Comparison of ENCODE assay signal across 23 cellular contexts in the genomic region with DNA sequence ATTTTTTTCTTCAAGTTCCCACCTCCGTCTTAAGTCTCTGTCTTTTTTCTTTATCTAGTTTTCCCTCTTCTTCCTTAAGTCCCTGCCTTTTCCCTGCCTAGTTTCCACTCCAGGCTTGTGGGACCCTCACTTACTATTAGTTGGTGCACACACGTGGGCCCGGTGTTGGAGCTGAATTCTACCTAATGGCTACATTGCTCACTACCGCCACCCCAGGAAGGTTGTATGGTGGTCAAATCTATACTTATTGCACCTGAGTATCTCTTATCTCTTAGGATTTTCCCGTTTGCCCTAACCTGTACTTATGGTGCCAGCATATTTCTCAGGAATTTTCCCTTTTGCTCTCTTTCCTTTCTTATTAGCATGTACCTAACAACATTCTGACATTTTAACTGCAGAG.
DNase-seq lines count a peak whose midpoint lies in the region; ATAC-seq and TF ChIP-seq lines count a peak whose summit lies in the region.
"Had no signal": no experiment of that assay in that cellular context is flagged by ENCODE, and none has a peak within 500 bp of the region (broad histone marks: within the 10 kb centered on the region; RNA-seq: fewer than 3 reads in every experiment).

No MANE protein-coding gene starts in this region.

- peak; percentile 30 for TF ChIP-seq CTCF in brain microvascular endothelial cell (IDR thresholded peaks at IDR 0.05; ENCODE audit: low read depth, low read length, missing control alignments)
- TF ChIP-seq CTCF in neural progenitor cell (IDR thresholded peaks at IDR 0.05): peak; percentile 25

- H3K9me3 ChIP-seq in Karpas-422 (ENCODE audit: low read length) (no peaks in the 10 kb centered on the region), neural progenitor cell (ENCODE audit: low read depth) (no peaks in the 10 kb centered on the region)
- H3K9me3 ChIP-seq: testis had no signal

- no peaks in the 10 kb centered on the region for H4K20me1 ChIP-seq in Karpas-422 (ENCODE audit: insufficient read depth, low read depth, low read length)
- no peaks in the 10 kb centered on the region for H4K20me1 ChIP-seq in neural progenitor cell (ENCODE audit: low read depth)

- H3K36me3 ChIP-seq in Karpas-422 (ENCODE audit: insufficient read depth, low read length) (no peaks in the 10 kb centered on the region), brain microvascular endothelial cell (replicated peaks) (no peaks in the 10 kb centered on the region), neural progenitor cell (no peaks in the 10 kb centered on the region)

- H3K9me2 ChIP-seq in Karpas-422 (replicated peaks; ENCODE audit: insufficient read depth, low read length): no peaks in the 10 kb centered on the region

- no peak overlapping the region for H3K4me2 ChIP-seq in Karpas-422 (ENCODE audit: low read depth, low read length, poor library complexity, severe bottlenecking)
- H3K4me2 ChIP-seq in neural progenitor cell: no peak overlapping the region

- H3K4me3 Mint-ChIP-seq in activated CD4-positive, alpha-beta T cell treated with anti-CD3 and anti-CD28 coated beads for 36 hours: no peak overlapping the region
- H3K4me3 Mint-ChIP-seq in neural progenitor cell: no peak overlapping the region
- H3K4me3 Mint-ChIP-seq: activated naive CD8-positive, alpha-beta T cell treated with anti-CD3 and anti-CD28 coated beads for 36 hours; immature natural killer cell; nephron progenitor cell; T-helper 17 cell had no signal

- H3K4me3 ChIP-seq in Karpas-422 (ENCODE audit: low read length) (no peak overlapping the region), brain microvascular endothelial cell (ENCODE audit: low read depth, low read length) (no peak overlapping the region), neural progenitor cell (no peak overlapping the region)
- H3K4me3 ChIP-seq: testis had no signal

- in situ Hi-C loops in brain microvascular endothelial cell (cut with HindIII; ENCODE audit: low pct_ligation_motif_present, low sequenced_read_pairs): no loop called here

- POLR2A ChIA-PET in activated CD4-positive, alpha-beta T cell treated with anti-CD3 and anti-CD28 coated beads for 36 hours (lab: Charles Lee): no interaction called here

- DNase-seq in activated CD4-positive, alpha-beta T cell treated with anti-CD3 and anti-CD28 coated beads for 48 hours: peak; percentile 2
- no peak for DNase-seq in activated CD4-positive, alpha-beta T cell treated with anti-CD3 and anti-CD28 coated beads for 36 hours
- peak; percentile 63 for DNase-seq in Karpas-422
- no peak for DNase-seq in brain microvascular endothelial cell
- no peak for DNase-seq in neural progenitor cell (ENCODE audit: low spot score)
- no peak for DNase-seq in T-helper 2 cell
- no peak for DNase-seq in activated CD4-positive, alpha-beta T cell treated with anti-CD3 and anti-CD28 coated beads for 1 hour
- DNase-seq: activated CD4-positive, alpha-beta T cell treated with anti-CD3 and anti-CD28 coated beads for 4 hours; activated naive CD8-positive, alpha-beta T cell treated with anti-CD3 and anti-CD28 coated beads for 36 hours; activated T-cell treated with anti-CD3 and anti-CD28 coated beads, Interleukin-2, amount 50 U/mL, for 1 hour; central memory CD4-positive, alpha-beta T cell; COR-L47; immature natural killer cell; mesenchymal stem cell; NCI-H1694 treated with DMSO at 0.1 percent for 48 hours; NCI-H510A; nephron progenitor cell; stimulated activated CD8-positive, alpha-beta memory T cell treated with anti-CD3 and anti-CD28 coated beads, Interleukin-4, amount 100 ng/mL, for 48 hours; T-helper 17 cell; testis had no signal

- ATAC-seq in activated CD4-positive, alpha-beta T cell treated with anti-CD3 and anti-CD28 coated beads for 36 hours: no peak
- no peak for ATAC-seq in GM21360 (IDR thresholded peaks at IDR 0.05; ENCODE audit: unreplicated experiment)
- ATAC-seq: sciatic nerve, T-helper 17 cell had no signal

- no peaks in the 10 kb centered on the region for H3K36me3 Mint-ChIP-seq in activated CD4-positive, alpha-beta T cell treated with anti-CD3 and anti-CD28 coated beads for 36 hours (ENCODE audit: low read depth)
- no peaks in the 10 kb centered on the region for H3K36me3 Mint-ChIP-seq in neural progenitor cell
- H3K36me3 Mint-ChIP-seq: activated naive CD8-positive, alpha-beta T cell treated with anti-CD3 and anti-CD28 coated beads for 36 hours; immature natural killer cell had no signal

- H3K9ac ChIP-seq in Karpas-422 (ENCODE audit: low read length) (no peak overlapping the region), neural progenitor cell (no peak overlapping the region)

- CTCF ChIA-PET in activated CD4-positive, alpha-beta T cell treated with anti-CD3 and anti-CD28 coated beads for 36 hours (lab: Charles Lee): interaction anchor here (0.6 to 2.0 kb wide), 3 partner anchors 11 to 89 kb away, joined by 3 to 7 read pairs (median 3); no protein-coding TSS in a partner anchor

- peaks cover 5% of the 10 kb centered on the region for H3K27me3 Mint-ChIP-seq in activated CD4-positive, alpha-beta T cell treated with anti-CD3 and anti-CD28 coated beads for 36 hours
- H3K27me3 Mint-ChIP-seq in neural progenitor cell (ENCODE audit: insufficient read depth, low read depth): no peaks in the 10 kb centered on the region

- intact Hi-C loops in activated CD4-positive, alpha-beta T cell treated with anti-CD3 and anti-CD28 coated beads for 36 hours (cut with DNase I, micrococcal nuclease): no loop called here

- H3K27me3 ChIP-seq in Karpas-422 (ENCODE audit: low read length) (no peaks in the 10 kb centered on the region), brain microvascular endothelial cell (replicated peaks) (no peaks in the 10 kb centered on the region), neural progenitor cell (no peaks in the 10 kb centered on the region)
- H3K27me3 ChIP-seq: testis had no signal

- no peaks in the 10 kb centered on the region for H3K4me1 Mint-ChIP-seq in activated CD4-positive, alpha-beta T cell treated with anti-CD3 and anti-CD28 coated beads for 36 hours
- H3K4me1 Mint-ChIP-seq in neural progenitor cell: peaks cover 6% of the 10 kb centered on the region
- H3K4me1 Mint-ChIP-seq: activated naive CD8-positive, alpha-beta T cell treated with anti-CD3 and anti-CD28 coated beads for 36 hours; immature natural killer cell had no signal

- no peaks in the 10 kb centered on the region for H3K9me3 Mint-ChIP-seq in activated CD4-positive, alpha-beta T cell treated with anti-CD3 and anti-CD28 coated beads for 36 hours (ENCODE audit: low read depth)
- H3K9me3 Mint-ChIP-seq in neural progenitor cell: peaks cover 4% of the 10 kb centered on the region
- H3K9me3 Mint-ChIP-seq: activated naive CD8-positive, alpha-beta T cell treated with anti-CD3 and anti-CD28 coated beads for 36 hours had no signal

- H3K79me2 ChIP-seq in Karpas-422 (ENCODE audit: low read length) (no peaks in the 10 kb centered on the region), neural progenitor cell (ENCODE audit: low read depth) (no peaks in the 10 kb centered on the region)

- H2AFZ ChIP-seq in Karpas-422 (ENCODE audit: low read length): no peak overlapping the region
- H2AFZ ChIP-seq in neural progenitor cell (replicated peaks): no peak overlapping the region

- no peak overlapping the region for H3K27ac Mint-ChIP-seq in activated CD4-positive, alpha-beta T cell treated with anti-CD3 and anti-CD28 coated beads for 36 hours
- no peak overlapping the region for H3K27ac Mint-ChIP-seq in neural progenitor cell
- H3K27ac Mint-ChIP-seq: activated naive CD8-positive, alpha-beta T cell treated with anti-CD3 and anti-CD28 coated beads for 36 hours; immature natural killer cell; nephron progenitor cell; T-helper 17 cell had no signal

- H3F3A ChIP-seq in neural progenitor cell (ENCODE audit: low read depth): no peaks in the 10 kb centered on the region

- H3K27ac ChIP-seq in Karpas-422 (ENCODE audit: low read length) (no peak overlapping the region), brain microvascular endothelial cell (no peak overlapping the region), neural progenitor cell (no peak overlapping the region)
- H3K27ac ChIP-seq: HL-60, testis had no signal

- H3K4me1 ChIP-seq in Karpas-422 (ENCODE audit: low read length): no peaks in the 10 kb centered on the region
- peaks cover 8% of the 10 kb centered on the region for H3K4me1 ChIP-seq in neural progenitor cell
- H3K4me1 ChIP-seq: testis had no signal

Comparison
In these comparisons a context has a peak if more than half of its experiments do, and no peak if none do; other contexts are left out.
1. DNase-seq: peak in activated CD4-positive, alpha-beta T cell treated with anti-CD3 and anti-CD28 coated beads for 48 hours (single experiment) and Karpas-422 (single experiment); none in activated CD4-positive, alpha-beta T cell treated with anti-CD3 and anti-CD28 coated beads for 36 hours (single experiment), brain microvascular endothelial cell (single experiment), neural progenitor cell (single experiment), T-helper 2 cell (0 of 5) and activated CD4-positive, alpha-beta T cell treated with anti-CD3 and anti-CD28 coated beads for 1 hour (single experiment).